8 cellular contexts compared by ENCODE assay signal in genomic region chr21:36630485-36631206, GRCh38.
A peak's percentile ranks its signal among the peaks of the same experiment; 100 is the strongest.
DNase-seq lines count a peak whose midpoint lies in the region; ATAC-seq, FAIRE-seq and TF ChIP-seq lines count a peak whose summit lies in the region.

No MANE protein-coding gene starts in this region.

- DNase-seq in NCI-H2081 (lab: John Stamatoyannopoulos, UW) (peak; percentile 16 to 61), NCI-H2081 treated with DMSO at 0.1 percent for 48 hours (lab: John Stamatoyannopoulos, UW) (no peak), NCI-H1417 treated with DMSO at 0.1 percent for 48 hours (lab: John Stamatoyannopoulos, UW) (peak; percentile 2), breast epithelium (ENCODE audit: low spot score in 2 of 2) (peak in 1 of 2 donors; percentile 67), HepG2 (ENCODE audit: low spot score) (peak; percentile 48)
- DNase-seq in stimulated activated CD8-positive, alpha-beta memory T cell treated with anti-CD3 and anti-CD28 coated beads, Interleukin-15, amount 100 ng/mL, for 24 hours (ENCODE audit: low read depth): peak; percentile 46

- no peaks in the 10 kb centered on the region for H3K79me2 ChIP-seq in HepG2 (ENCODE audit: insufficient read depth, low read length)

- H3K4me1 ChIP-seq in breast epithelium: no peaks in the 10 kb centered on the region
- no peaks in the 10 kb centered on the region for H3K4me1 ChIP-seq in HepG2 (ENCODE audit: insufficient read depth, low read length)

- intact Hi-C loops in breast epithelium (cut with DNase I; ENCODE audit: low total_unique reads): no loop called here
- intact Hi-C loops in HepG2 (cut with micrococcal nuclease; ENCODE audit: unreplicated experiment): loop anchor here (1.0 to 10.0 kb wide), 2 partner anchors 224 to 297 kb away; no protein-coding TSS in a partner anchor

- TF ChIP-seq CTCF in VCaP (conservative IDR thresholded peaks at IDR 0.05) (peak; percentile 84), breast epithelium (IDR thresholded peaks at IDR 0.05) (peak; percentile 34 to 60 (median 59)), HepG2 (CRISPR knock-in tag; IDR thresholded peaks at IDR 0.05) (peak; percentile 87)

- in situ Hi-C loops in HepG2 (cut with HindIII; ENCODE audit: extremely low pct_ligation_motif_present, low pct_unique_long_range_greater_than_20kb): loop anchor here (5.0 kb wide), 1 partner anchor 297 kb away; no protein-coding TSS in a partner anchor

- H3K27me3 ChIP-seq in breast epithelium: peaks cover 0 to 19% of the 10 kb centered on the region in 2 donors
- peaks cover 1 to 29% of the 10 kb centered on the region in 2 experiments; a peak in 4 of 5 replicates for H3K27me3 ChIP-seq in HepG2 (ENCODE audit: control insufficient read depth in 1 of 2, insufficient read depth in 2 of 2, low read length in 2 of 2)

- no peaks in the 10 kb centered on the region for H3K36me3 ChIP-seq in breast epithelium
- H3K36me3 ChIP-seq in HepG2 (replicated peaks in 1 of 2; ENCODE audit: control insufficient read depth in 1 of 2, insufficient read depth in 2 of 2, low read length in 2 of 2): no peaks in the 10 kb centered on the region

- H3K27ac ChIP-seq in VCaP: no peak overlapping the region
- H3K27ac ChIP-seq in breast epithelium: no peak overlapping the region
- H3K27ac ChIP-seq in HepG2 (ENCODE audit: extremely low read length, insufficient read depth, low read length): no peak overlapping the region

- TF ChIP-seq POLR2A in breast epithelium (IDR thresholded peaks at IDR 0.05): no peak
- TF ChIP-seq POLR2A in HepG2 (IDR thresholded peaks at IDR 0.05; ENCODE audit: insufficient read depth in 1 of 2, low read depth in 2 of 2, low read length in 2 of 2): no peak

- no TSS peak for BruUV-seq in HepG2 (replicated peaks; lab: Mats Ljungman, UMichigan)

- peak; percentile 66 for FAIRE-seq in HepG2 (lab: Jason Lieb, UNC)

- H3K4me2 ChIP-seq in HepG2 (ENCODE audit: low read depth, low read length): no peak overlapping the region

- no peak for TF ChIP-seq EP300 in HepG2 (IDR thresholded peaks at IDR 0.05; ENCODE audit: low read depth in 2 of 2, low read length in 2 of 2)
- no peak for TF ChIP-seq EP300 in HepG2 (CRISPR knock-in tag; IDR thresholded peaks at IDR 0.05; ENCODE audit: borderline replicate concordance)

- CTCF ChIA-PET in HepG2 (lab: Yijun Ruan, JAX; ENCODE audit: low intra/inter-chr PET ratio, low total read pairs): interaction anchor here (1.2 to 1.8 kb wide), 5 partner anchors 31 to 297 kb away, joined by 3 to 13 read pairs (median 4); no protein-coding TSS in a partner anchor

- no peak overlapping the region for H3K9ac ChIP-seq in HepG2 (ENCODE audit: insufficient read depth, low read depth, low read length)

- peak; percentile 65; the same call in 1 of the 2 replicates for TF ChIP-seq RAD21 in HepG2 (CRISPR knock-in tag; IDR thresholded peaks at IDR 0.05)

- POLR2A ChIA-PET in HepG2 (lab: Yijun Ruan, JAX): interaction anchor here (0.6 kb wide), 1 partner anchor 237 kb away, joined by 3 read pairs; no protein-coding TSS in a partner anchor

- H4K20me1 ChIP-seq in HepG2 (ENCODE audit: insufficient read depth, low read length): no peaks in the 10 kb centered on the region

- peaks cover 0 to under 1% of the 10 kb centered on the region in 2 donors for H3K9me3 ChIP-seq in breast epithelium
- H3K9me3 ChIP-seq in HepG2 (ENCODE audit: low read length): no peaks in the 10 kb centered on the region

- 26% methylated on average over 18 of the region's 19 CpGs for WGBS in HepG2 (ENCODE audit: low lambda C conversion rate)

- H2AFZ ChIP-seq in HepG2 (ENCODE audit: low read length): no peak overlapping the region

- H3K4me3 ChIP-seq in breast epithelium: no peak overlapping the region
- no peak overlapping the region for H3K4me3 ChIP-seq in HepG2 (replicated peaks in 1 of 3; ENCODE audit: insufficient read depth in 1 of 3, low read depth in 2 of 3, low read length in 3 of 3)

- peak; percentile 92 for ATAC-seq in HepG2
- no peak for ATAC-seq in HG03097 (IDR thresholded peaks at IDR 0.05; ENCODE audit: low FRiP score, unreplicated experiment)

TF ChIP-seq in HepG2, 621 proteins besides CTCF, POLR2A, EP300 and RAD21:
- peak; percentile 17; the same call in 1 of the 2 replicates for TF ChIP-seq ETV5 (CRISPR knock-in tag; IDR thresholded peaks at IDR 0.05; ENCODE audit: borderline replicate concordance)
- TF ChIP-seq FOXC1 (CRISPR knock-in tag; IDR thresholded peaks at IDR 0.05; ENCODE audit: borderline replicate concordance): no peak
- TF ChIP-seq MTA1 (CRISPR knock-in tag; IDR thresholded peaks at IDR 0.05; ENCODE audit: borderline replicate concordance): no peak
- no peak for TF ChIP-seq ZFYVE20 (CRISPR knock-in tag; IDR thresholded peaks at IDR 0.05; ENCODE audit: borderline replicate concordance, low read depth)
- peak; percentile 79 for TF ChIP-seq SMC3 (IDR thresholded peaks at IDR 0.05; ENCODE audit: low read length)
- no peak for TF ChIP-seq AHR (CRISPR knock-in tag; IDR thresholded peaks at IDR 0.05)
- TF ChIP-seq ZNF652 (CRISPR knock-in tag; IDR thresholded peaks at IDR 0.05; ENCODE audit: borderline replicate concordance, low read depth): peak; percentile 52; the same call in 1 of the 2 replicates
- no peak for TF ChIP-seq ZNF660 (CRISPR knock-in tag; IDR thresholded peaks at IDR 0.05; ENCODE audit: borderline replicate concordance, low read depth)
- peak; percentile 57 for TF ChIP-seq PITX1 (CRISPR knock-in tag; IDR thresholded peaks at IDR 0.05)
- 0 out of 2 replicates have a peak, but pooled peaks have one; percentile 33 for TF ChIP-seq ZNF501 (CRISPR knock-in tag; IDR thresholded peaks at IDR 0.05)
- TF ChIP-seq NCOA5 (CRISPR knock-in tag; IDR thresholded peaks at IDR 0.05): no peak
- TF ChIP-seq STAG1 (CRISPR knock-in tag; IDR thresholded peaks at IDR 0.05): peak; percentile 76
- no peak for TF ChIP-seq ZNF333 (CRISPR knock-in tag; IDR thresholded peaks at IDR 0.05; ENCODE audit: borderline replicate concordance)
